35 cellular contexts compared by ENCODE assay signal in the genomic region with DNA sequence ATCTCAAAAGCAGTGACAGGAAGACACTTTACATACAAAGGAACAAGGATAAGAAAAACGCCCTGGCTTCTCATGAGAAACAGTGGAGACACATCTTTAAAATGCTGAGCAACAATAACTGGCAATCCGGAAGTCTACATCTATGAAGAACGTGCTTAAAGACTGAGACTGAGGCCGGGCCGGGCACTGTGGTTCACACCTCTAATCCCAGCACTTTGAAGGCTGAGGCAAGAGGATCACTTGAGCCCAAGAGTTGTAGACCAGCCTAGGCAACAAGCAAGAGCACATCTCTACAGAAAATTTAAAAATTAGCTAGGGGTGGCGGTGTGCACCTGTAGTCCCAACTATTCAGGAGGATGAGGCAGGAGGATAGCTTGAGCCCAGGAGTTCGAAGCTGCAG. TPM values are rescaled to one million over a fixed set of nuclear protein-coding genes. Genes with fewer than 3 reads are reported as not detected.
"Had no signal": no experiment of that assay in that cellular context is flagged by ENCODE, and none has a peak within 500 bp of the region (broad histone marks: within the 10 kb centered on the region; RNA-seq: fewer than 3 reads in every experiment).

No MANE protein-coding gene starts in this region.

- H3K4me1 Mint-ChIP-seq: activated B cell treated with CpG ODN at 0.5 μM for 24 hours had no signal

- H3K4me3 Mint-ChIP-seq: activated B cell treated with CpG ODN at 0.5 μM for 24 hours; activated CD4-positive, alpha-beta memory T cell treated with anti-CD3 and anti-CD28 coated beads for 36 hours; activated CD4-positive, alpha-beta T cell treated with anti-CD3 and anti-CD28 coated beads, Interleukin-2, amount 10 ng/mL, durations not matched to agents 24 days and 14 days; activated CD8-positive, alpha-beta T cell treated with anti-CD3 and anti-CD28 coated beads for 36 hours; activated naive CD4-positive, alpha-beta T cell treated with anti-CD3 and anti-CD28 coated beads for 36 hours; activated naive CD8-positive, alpha-beta T cell treated with anti-CD3 and anti-CD28 coated beads for 36 hours; activated T-cell treated with anti-CD3 and anti-CD28 coated beads, Interleukin-2, amount 50 U/mL, for 24 hours; activated T-helper 1 cell treated with anti-CD3 and anti-CD28 coated beads, Interleukin-12 subunit alpha, Interleukin-12 subunit beta, Interleukin-2, Interleukin-4 antibody, amounts not matched to agents 30 ng/mL and 10 ng/mL and 1 ng/mL, durations not matched to agents 14 hours and 24 hours and 36 hours; activated T-helper 17 cell treated with anti-CD3 and anti-CD28 coated beads, Interleukin-2, amount 50 U/mL, for 72 hours; T-helper 1 cell treated with Interleukin-12 subunit alpha and Interleukin-12 subunit beta and Interleukin-4 antibody, amounts not matched to agents 30 μg/mL and 1 μg/mL, for 36 hours had no signal

- H3K9me3 Mint-ChIP-seq: activated B cell treated with CpG ODN at 0.5 μM for 24 hours; activated CD4-positive, alpha-beta memory T cell treated with anti-CD3 and anti-CD28 coated beads for 36 hours; activated CD8-positive, alpha-beta T cell treated with anti-CD3 and anti-CD28 coated beads for 36 hours; activated naive CD4-positive, alpha-beta T cell treated with anti-CD3 and anti-CD28 coated beads for 36 hours; activated naive CD4-positive, alpha-beta T cell treated with anti-CD3 and anti-CD28 coated beads, Interleukin-2, amount 50 U/mL, for 72 hours; activated T-cell treated with anti-CD3 and anti-CD28 coated beads, Interleukin-2, amount 50 U/mL, for 24 hours; activated T-helper 1 cell treated with anti-CD3 and anti-CD28 coated beads, Interleukin-12 subunit alpha, Interleukin-12 subunit beta, Interleukin-2, Interleukin-4 antibody, amounts not matched to agents 30 ng/mL and 10 ng/mL and 1 ng/mL, durations not matched to agents 14 hours and 24 hours and 36 hours; activated T-helper 17 cell treated with anti-CD3 and anti-CD28 coated beads, Interleukin-2, amount 50 U/mL, for 72 hours; T-helper 1 cell treated with Interleukin-12 subunit alpha and Interleukin-12 subunit beta and Interleukin-4 antibody, amounts not matched to agents 30 μg/mL and 1 μg/mL, for 36 hours had no signal

- H3K27me3 Mint-ChIP-seq: activated CD8-positive, alpha-beta T cell treated with anti-CD3 and anti-CD28 coated beads for 36 hours; activated naive CD8-positive, alpha-beta T cell treated with anti-CD3 and anti-CD28 coated beads for 36 hours had no signal

- DNase-seq: activated B cell treated with CpG ODN at 0.5 μM for 24 hours; activated CD4-positive, alpha-beta memory T cell treated with anti-CD3 and anti-CD28 coated beads for 36 hours; activated CD4-positive, alpha-beta T cell treated with anti-CD3 and anti-CD28 coated beads for 4 hours; activated CD4-positive, alpha-beta T cell treated with anti-CD3 and anti-CD28 coated beads, Interleukin-2, amount 10 ng/mL, durations not matched to agents 24 days and 14 days; activated CD4-positive, alpha-beta T cell treated with anti-CD3 and anti-CD28 coated beads, Interleukin-2, amount 50 U/mL, for 1 hour; activated CD4-positive, alpha-beta T cell treated with anti-CD3 and anti-CD28 coated beads, Interleukin-2, amount 50 U/mL, for 4 hours; activated CD4-positive, CD25-positive, alpha-beta regulatory T cell treated with anti-CD3 and anti-CD28 coated beads, Interleukin-2, amount 50 U/mL, for 72 hours; activated CD8-positive, alpha-beta memory T cell treated with anti-CD3 and anti-CD28 coated beads, Interleukin-2, amount 50 U/mL, for 4 hours; activated CD8-positive, alpha-beta T cell treated with anti-CD3 and anti-CD28 coated beads for 36 hours; activated gamma-delta T cell treated with Interleukin-2 at 50 U/mL for 16 hours; activated naive CD4-positive, alpha-beta T cell; activated naive CD4-positive, alpha-beta T cell treated with anti-CD3 and anti-CD28 coated beads for 36 hours; activated naive CD4-positive, alpha-beta T cell treated with anti-CD3 and anti-CD28 coated beads, Interleukin-2, amount 50 U/mL, for 16 hours; activated naive CD8-positive, alpha-beta T cell treated with anti-CD3 and anti-CD28 coated beads for 36 hours; activated T-cell treated with anti-CD3 and anti-CD28 coated beads, Interleukin-2, amount 50 U/mL, for 24 hours; activated T-cell treated with anti-CD3 and anti-CD28 coated beads, Interleukin-2, amount 50 U/mL, for 48 hours; adrenal gland; amniotic stem cell; aorta; body of pancreas; brain microvascular endothelial cell; central memory CD4-positive, alpha-beta T cell; SW 1271; T-helper 1 cell; T-helper 9 cell had no signal

- H3K36me3 Mint-ChIP-seq: activated CD4-positive, alpha-beta memory T cell treated with anti-CD3 and anti-CD28 coated beads for 36 hours; activated naive CD4-positive, alpha-beta T cell treated with anti-CD3 and anti-CD28 coated beads, Interleukin-2, amount 50 U/mL, for 72 hours; activated naive CD8-positive, alpha-beta T cell treated with anti-CD3 and anti-CD28 coated beads for 36 hours had no signal

- H3K27ac Mint-ChIP-seq: activated B cell treated with CpG ODN at 0.5 μM for 24 hours; activated CD4-positive, alpha-beta memory T cell treated with anti-CD3 and anti-CD28 coated beads for 36 hours; activated CD4-positive, alpha-beta T cell treated with anti-CD3 and anti-CD28 coated beads, Interleukin-2, amount 10 ng/mL, durations not matched to agents 24 days and 14 days; activated CD8-positive, alpha-beta T cell treated with anti-CD3 and anti-CD28 coated beads for 36 hours; activated naive CD4-positive, alpha-beta T cell treated with anti-CD3 and anti-CD28 coated beads for 36 hours; activated naive CD8-positive, alpha-beta T cell treated with anti-CD3 and anti-CD28 coated beads for 36 hours; activated T-cell treated with anti-CD3 and anti-CD28 coated beads, Interleukin-2, amount 50 U/mL, for 24 hours; activated T-helper 1 cell treated with anti-CD3 and anti-CD28 coated beads, Interleukin-12 subunit alpha, Interleukin-12 subunit beta, Interleukin-2, Interleukin-4 antibody, amounts not matched to agents 30 ng/mL and 10 ng/mL and 1 ng/mL, durations not matched to agents 14 hours and 24 hours and 36 hours; activated T-helper 17 cell treated with anti-CD3 and anti-CD28 coated beads, Interleukin-2, amount 50 U/mL, for 72 hours; T-helper 1 cell treated with Interleukin-12 subunit alpha and Interleukin-12 subunit beta and Interleukin-4 antibody, amounts not matched to agents 30 μg/mL and 1 μg/mL, for 36 hours had no signal

- ATAC-seq: activated CD8-positive, alpha-beta T cell treated with anti-CD3 and anti-CD28 coated beads for 36 hours; activated naive CD4-positive, alpha-beta T cell treated with anti-CD3 and anti-CD28 coated beads, Interleukin-2, amount 50 U/mL, for 72 hours; activated T-helper 17 cell treated with anti-CD3 and anti-CD28 coated beads, Interleukin-2, amount 50 U/mL, for 72 hours; body of pancreas had no signal

RNA-seq across cellular contexts. Expression of a gene that starts 2.1 kb away (rescaled TPM):
- total RNA-seq: activated B cell treated with CpG ODN at 0.5 μM for 24 hours; activated CD4-positive, alpha-beta memory T cell treated with anti-CD3 and anti-CD28 coated beads for 36 hours; activated CD4-positive, alpha-beta T cell treated with anti-CD3 and anti-CD28 coated beads, Interleukin-2, amount 10 ng/mL, durations not matched to agents 24 days and 14 days; activated CD8-positive, alpha-beta memory T cell treated with anti-CD3 and anti-CD28 coated beads for 36 hours; activated CD8-positive, alpha-beta T cell treated with anti-CD3 and anti-CD28 coated beads for 36 hours; activated naive CD4-positive, alpha-beta T cell treated with anti-CD3 and anti-CD28 coated beads for 36 hours; activated naive CD4-positive, alpha-beta T cell treated with anti-CD3 and anti-CD28 coated beads, Interleukin-2, amount 50 U/mL, for 72 hours; activated naive CD8-positive, alpha-beta T cell treated with anti-CD3 and anti-CD28 coated beads for 36 hours; activated T-helper 1 cell treated with anti-CD3 and anti-CD28 coated beads, Interleukin-12 subunit alpha, Interleukin-12 subunit beta, Interleukin-2, Interleukin-4 antibody, amounts not matched to agents 30 ng/mL and 10 ng/mL and 1 ng/mL, durations not matched to agents 14 hours and 24 hours and 36 hours; activated T-helper 17 cell treated with anti-CD3 and anti-CD28 coated beads, Interleukin-2, amount 50 U/mL, for 72 hours; adrenal gland; aorta; astrocyte; body of pancreas; breast epithelium; cardiac septum; cerebellum; T-helper 2 cell treated with Interferon-gamma antibody and Interleukin-4, amounts not matched to agents 100 ng/mL and 5 ng/mL, for 36 hours had no signal

RNA-seq across cellular contexts. Expression of a gene that starts 12.9 kb away (rescaled TPM):
- total RNA-seq: activated B cell treated with CpG ODN at 0.5 μM for 24 hours; activated CD4-positive, alpha-beta memory T cell treated with anti-CD3 and anti-CD28 coated beads for 36 hours; activated CD4-positive, alpha-beta T cell treated with anti-CD3 and anti-CD28 coated beads, Interleukin-2, amount 10 ng/mL, durations not matched to agents 24 days and 14 days; activated CD8-positive, alpha-beta memory T cell treated with anti-CD3 and anti-CD28 coated beads for 36 hours; activated CD8-positive, alpha-beta T cell treated with anti-CD3 and anti-CD28 coated beads for 36 hours; activated naive CD4-positive, alpha-beta T cell treated with anti-CD3 and anti-CD28 coated beads for 36 hours; activated naive CD4-positive, alpha-beta T cell treated with anti-CD3 and anti-CD28 coated beads, Interleukin-2, amount 50 U/mL, for 72 hours; activated naive CD8-positive, alpha-beta T cell treated with anti-CD3 and anti-CD28 coated beads for 36 hours; activated T-helper 1 cell treated with anti-CD3 and anti-CD28 coated beads, Interleukin-12 subunit alpha, Interleukin-12 subunit beta, Interleukin-2, Interleukin-4 antibody, amounts not matched to agents 30 ng/mL and 10 ng/mL and 1 ng/mL, durations not matched to agents 14 hours and 24 hours and 36 hours; activated T-helper 17 cell treated with anti-CD3 and anti-CD28 coated beads, Interleukin-2, amount 50 U/mL, for 72 hours; adrenal gland; aorta; astrocyte; body of pancreas; breast epithelium; cardiac septum; cerebellum; T-helper 2 cell treated with Interferon-gamma antibody and Interleukin-4, amounts not matched to agents 100 ng/mL and 5 ng/mL, for 36 hours had no signal

RNA-seq across cellular contexts. Expression of a gene that starts 17.4 kb away (rescaled TPM):
- total RNA-seq: activated B cell treated with CpG ODN at 0.5 μM for 24 hours; activated CD4-positive, alpha-beta memory T cell treated with anti-CD3 and anti-CD28 coated beads for 36 hours; activated CD4-positive, alpha-beta T cell treated with anti-CD3 and anti-CD28 coated beads, Interleukin-2, amount 10 ng/mL, durations not matched to agents 24 days and 14 days; activated CD8-positive, alpha-beta memory T cell treated with anti-CD3 and anti-CD28 coated beads for 36 hours; activated CD8-positive, alpha-beta T cell treated with anti-CD3 and anti-CD28 coated beads for 36 hours; activated naive CD4-positive, alpha-beta T cell treated with anti-CD3 and anti-CD28 coated beads for 36 hours; activated naive CD4-positive, alpha-beta T cell treated with anti-CD3 and anti-CD28 coated beads, Interleukin-2, amount 50 U/mL, for 72 hours; activated naive CD8-positive, alpha-beta T cell treated with anti-CD3 and anti-CD28 coated beads for 36 hours; activated T-helper 1 cell treated with anti-CD3 and anti-CD28 coated beads, Interleukin-12 subunit alpha, Interleukin-12 subunit beta, Interleukin-2, Interleukin-4 antibody, amounts not matched to agents 30 ng/mL and 10 ng/mL and 1 ng/mL, durations not matched to agents 14 hours and 24 hours and 36 hours; activated T-helper 17 cell treated with anti-CD3 and anti-CD28 coated beads, Interleukin-2, amount 50 U/mL, for 72 hours; adrenal gland; aorta; astrocyte; body of pancreas; breast epithelium; cardiac septum; cerebellum; T-helper 2 cell treated with Interferon-gamma antibody and Interleukin-4, amounts not matched to agents 100 ng/mL and 5 ng/mL, for 36 hours had no signal

RNA-seq across cellular contexts. Expression of a gene that starts 26.3 kb away (rescaled TPM):
- total RNA-seq: activated B cell treated with CpG ODN at 0.5 μM for 24 hours; activated CD4-positive, alpha-beta memory T cell treated with anti-CD3 and anti-CD28 coated beads for 36 hours; activated CD4-positive, alpha-beta T cell treated with anti-CD3 and anti-CD28 coated beads, Interleukin-2, amount 10 ng/mL, durations not matched to agents 24 days and 14 days; activated CD8-positive, alpha-beta memory T cell treated with anti-CD3 and anti-CD28 coated beads for 36 hours; activated CD8-positive, alpha-beta T cell treated with anti-CD3 and anti-CD28 coated beads for 36 hours; activated naive CD4-positive, alpha-beta T cell treated with anti-CD3 and anti-CD28 coated beads for 36 hours; activated naive CD4-positive, alpha-beta T cell treated with anti-CD3 and anti-CD28 coated beads, Interleukin-2, amount 50 U/mL, for 72 hours; activated naive CD8-positive, alpha-beta T cell treated with anti-CD3 and anti-CD28 coated beads for 36 hours; activated T-helper 1 cell treated with anti-CD3 and anti-CD28 coated beads, Interleukin-12 subunit alpha, Interleukin-12 subunit beta, Interleukin-2, Interleukin-4 antibody, amounts not matched to agents 30 ng/mL and 10 ng/mL and 1 ng/mL, durations not matched to agents 14 hours and 24 hours and 36 hours; activated T-helper 17 cell treated with anti-CD3 and anti-CD28 coated beads, Interleukin-2, amount 50 U/mL, for 72 hours; adrenal gland; aorta; astrocyte; body of pancreas; breast epithelium; cardiac septum; cerebellum; T-helper 2 cell treated with Interferon-gamma antibody and Interleukin-4, amounts not matched to agents 100 ng/mL and 5 ng/mL, for 36 hours had no signal

RNA-seq across cellular contexts. Expression of a gene that starts 27.3 kb away (rescaled TPM):
- total RNA-seq: activated B cell treated with CpG ODN at 0.5 μM for 24 hours; activated CD4-positive, alpha-beta memory T cell treated with anti-CD3 and anti-CD28 coated beads for 36 hours; activated CD4-positive, alpha-beta T cell treated with anti-CD3 and anti-CD28 coated beads, Interleukin-2, amount 10 ng/mL, durations not matched to agents 24 days and 14 days; activated CD8-positive, alpha-beta memory T cell treated with anti-CD3 and anti-CD28 coated beads for 36 hours; activated CD8-positive, alpha-beta T cell treated with anti-CD3 and anti-CD28 coated beads for 36 hours; activated naive CD4-positive, alpha-beta T cell treated with anti-CD3 and anti-CD28 coated beads for 36 hours; activated naive CD4-positive, alpha-beta T cell treated with anti-CD3 and anti-CD28 coated beads, Interleukin-2, amount 50 U/mL, for 72 hours; activated naive CD8-positive, alpha-beta T cell treated with anti-CD3 and anti-CD28 coated beads for 36 hours; activated T-helper 1 cell treated with anti-CD3 and anti-CD28 coated beads, Interleukin-12 subunit alpha, Interleukin-12 subunit beta, Interleukin-2, Interleukin-4 antibody, amounts not matched to agents 30 ng/mL and 10 ng/mL and 1 ng/mL, durations not matched to agents 14 hours and 24 hours and 36 hours; adrenal gland; aorta; astrocyte; cardiac septum; T-helper 2 cell treated with Interferon-gamma antibody and Interleukin-4, amounts not matched to agents 100 ng/mL and 5 ng/mL, for 36 hours had no signal
